17 cellular contexts compared by ENCODE assay signal in the genomic region with DNA sequence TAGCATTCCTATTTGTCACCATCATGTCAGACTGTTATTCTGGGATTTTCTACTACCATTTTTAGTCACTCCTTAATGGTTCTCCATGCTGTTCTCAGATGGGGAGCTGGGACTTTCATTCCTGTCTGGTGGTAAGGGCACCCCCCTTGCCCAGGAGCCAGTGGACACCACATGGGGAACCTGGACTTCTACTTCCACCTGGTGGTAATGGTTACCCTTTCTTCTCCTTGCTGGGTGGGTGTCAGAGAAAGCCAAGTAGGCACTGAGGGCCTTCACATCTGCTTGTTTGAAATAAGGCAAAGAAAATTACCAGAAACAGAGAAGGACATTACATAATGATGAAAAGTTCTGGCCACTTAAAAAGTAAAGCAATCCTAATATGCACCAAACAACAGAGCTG.
"Had no signal": no experiment of that assay in that cellular context is flagged by ENCODE, and none has a peak within 500 bp of the region (broad histone marks: within the 10 kb centered on the region; RNA-seq: fewer than 3 reads in every experiment).

No MANE protein-coding gene starts in this region.

- H3K36me3 ChIP-seq: gastrocnemius medialis, heart right ventricle, pancreas had no signal

- H3K4me3 Mint-ChIP-seq: natural killer cell had no signal

- H3K27ac ChIP-seq: gastrocnemius medialis, heart right ventricle, pancreas had no signal

- H3K27ac Mint-ChIP-seq: natural killer cell, progenitor cell of endocrine pancreas had no signal

- H3K4me1 ChIP-seq: gastrocnemius medialis, pancreas had no signal

- H3K4me2 ChIP-seq: smooth muscle cell had no signal

- H3K27me3 Mint-ChIP-seq: progenitor cell of endocrine pancreas had no signal

- H3K36me3 Mint-ChIP-seq: natural killer cell had no signal

- DNase-seq: effector CD4-positive, alpha-beta T cell; gastrocnemius medialis; heart right ventricle; hypothalamus; kidney glomerular epithelial cell; mammary epithelial cell; natural killer cell; occipital lobe; pancreas; right cardiac atrium; stimulated activated CD4-positive, alpha-beta T cell treated with anti-CD3 and anti-CD28 coated beads, Interleukin-2, amount 100 ng/mL, for 48 hours; stimulated activated naive CD4-positive, alpha-beta T cell treated with Interleukin-2 at 50 U/mL for 16 hours; trophoblast cell had no signal

- ATAC-seq: esophagus mucosa, gastrocnemius medialis, natural killer cell, pancreas, right cardiac atrium had no signal

- H3K9me3 ChIP-seq: gastrocnemius medialis, heart right ventricle, pancreas had no signal

- H3K27me3 ChIP-seq: gastrocnemius medialis, heart right ventricle, pancreas had no signal

- H3K4me3 ChIP-seq: coronary artery, gastrocnemius medialis, heart right ventricle, pancreas, smooth muscle cell had no signal

- H3K9me3 Mint-ChIP-seq: natural killer cell had no signal
